ENCODE assay signal across 8 cellular contexts in genomic region chr3:8954938-8955763, GRCh38. TPM values are rescaled to one million over a fixed set of nuclear protein-coding genes. Genes with fewer than 3 reads are reported as not detected.
A peak's percentile ranks its signal among the peaks of the same experiment; 100 is the strongest.
DNase-seq lines count a peak whose midpoint lies in the region; ATAC-seq, FAIRE-seq and TF ChIP-seq lines count a peak whose summit lies in the region.

No MANE protein-coding gene starts in this region.

- TF ChIP-seq POLR2A in spleen (IDR thresholded peaks at IDR 0.05) = no peak

- H3K27me3 ChIP-seq in lung (ENCODE audit: control insufficient read depth, insufficient read depth) (no peaks in the 10 kb centered on the region), spleen (replicated peaks in 1 of 7) (no peaks in the 10 kb centered on the region)

- H3K9me3 ChIP-seq in lung (ENCODE audit: control insufficient read depth in 2 of 2, insufficient read depth in 1 of 2, low read length in 1 of 2) (no peaks in the 10 kb centered on the region), spleen (no peaks in the 10 kb centered on the region)

- no peaks in the 10 kb centered on the region for H3K9me3 Mint-ChIP-seq in activated naive CD4-positive, alpha-beta T cell treated with anti-CD3 and anti-CD28 coated beads, Interleukin-2, amount 10 ng/mL, durations not matched to agents 7 days and 5 days

- H3K27ac ChIP-seq in lung (ENCODE audit: low read depth in 1 of 2, low read length in 1 of 2) (peak overlapping the region; percentile 7 to 8), spleen (peak overlapping the region in 4 of 8 donors; percentile 21 to 55 (median 32))

- H3K4me3 ChIP-seq in lung (no peak overlapping the region), spleen (no peak overlapping the region)

- 85 to 92% methylated on average over 4 of the region's 4 CpGs for WGBS in lung, 2 donors
- 73 to 82% (median 78%) methylated on average over 4 of the region's 4 CpGs for WGBS in spleen, 5 donors

- H3K36me3 ChIP-seq in lung (ENCODE audit: control insufficient read depth in 2 of 2, insufficient read depth in 2 of 2, low read length in 2 of 2) (no peaks in the 10 kb centered on the region), spleen (peaks cover 0 to 32% (median 5%) of the 10 kb centered on the region in 6 donors)

- peaks cover 27% of the 10 kb centered on the region for H3K36me3 Mint-ChIP-seq in activated naive CD4-positive, alpha-beta T cell treated with anti-CD3 and anti-CD28 coated beads, Interleukin-2, amount 10 ng/mL, durations not matched to agents 7 days and 5 days

- TF ChIP-seq CTCF in lung (IDR thresholded peaks at IDR 0.05; ENCODE audit: control extremely low read depth, extremely low read depth) (no peak), spleen (IDR thresholded peaks at IDR 0.05 in 8 of 11, conservative IDR thresholded peaks at IDR 0.05 in 3 of 11) (no peak)

- H3K4me1 Mint-ChIP-seq in activated naive CD4-positive, alpha-beta T cell treated with anti-CD3 and anti-CD28 coated beads, Interleukin-2, amount 10 ng/mL, durations not matched to agents 7 days and 5 days = peaks cover 18% of the 10 kb centered on the region

- FAIRE-seq in GM18507 (lab: Jason Lieb, UNC) = peak; percentile 81

- ATAC-seq in HG02642 (IDR thresholded peaks at IDR 0.05; ENCODE audit: poor library complexity, unreplicated experiment) (peak; percentile 83), lung (ENCODE audit: insufficient read depth, low FRiP score) (no peak)

- H3K4me1 ChIP-seq in lung (ENCODE audit: control insufficient read depth in 2 of 2, insufficient read depth in 2 of 2, low read length in 2 of 2) (no peaks in the 10 kb centered on the region), spleen (peaks cover 0 to 32% (median 4%) of the 10 kb centered on the region in 6 donors)

- no peak overlapping the region for H3K27ac Mint-ChIP-seq in activated naive CD4-positive, alpha-beta T cell treated with anti-CD3 and anti-CD28 coated beads, Interleukin-2, amount 10 ng/mL, durations not matched to agents 7 days and 5 days

- no peaks in the 10 kb centered on the region for H3K27me3 Mint-ChIP-seq in activated naive CD4-positive, alpha-beta T cell treated with anti-CD3 and anti-CD28 coated beads, Interleukin-2, amount 10 ng/mL, durations not matched to agents 7 days and 5 days

- DNase-seq in GM18507 (ENCODE audit: extremely low spot score, insufficient read length, low read depth) (no peak), NOMO-1 treated with dmso at 0.1 percent for 144 hours (lab: John Stamatoyannopoulos, UW; ENCODE audit: unreplicated experiment) (peak; percentile 26), lung (ENCODE audit: low spot score) (no peak), NCI-H2227 treated with DMSO at 0.1 percent for 48 hours (lab: John Stamatoyannopoulos, UW) (no peak), NCI-H524 (lab: John Stamatoyannopoulos, UW) (no peak), spleen (no peak)
- no peak for DNase-seq in activated naive CD4-positive, alpha-beta T cell treated with anti-CD3 and anti-CD28 coated beads, Interleukin-2, amount 10 ng/mL, durations not matched to agents 7 days and 5 days

- no peak overlapping the region for H3K4me3 Mint-ChIP-seq in activated naive CD4-positive, alpha-beta T cell treated with anti-CD3 and anti-CD28 coated beads, Interleukin-2, amount 10 ng/mL, durations not matched to agents 7 days and 5 days

- intact Hi-C loops in spleen (cut with DNase I; ENCODE audit: low total_unique reads) = no loop called here

- CTCF ChIA-PET in activated naive CD4-positive, alpha-beta T cell treated with anti-CD3 and anti-CD28 coated beads, Interleukin-2, amount 10 ng/mL, durations not matched to agents 7 days and 5 days (lab: Charles Lee) = no interaction called here

RNA-seq across cellular contexts. Expression of gene RAD18, which starts 8.1 kb away (rescaled TPM):
- total RNA-seq in lung (10 to 100 TPM in 1 of 2 donors, 1 to 10 TPM in 1; 9.7 to 23.6 TPM), spleen (10 to 100 TPM in 6 of 7 donors, 1 to 10 TPM in 1; 6.3 to 20.7 (median 14.9) TPM)
- polyA plus RNA-seq in lung (1 to 10 TPM; 2.1 to 2.9 TPM), spleen (1 to 10 TPM; 1.6 to 3.0 (median 2.2) TPM)
